9 cellular contexts compared by ENCODE assay signal in the genomic region with DNA sequence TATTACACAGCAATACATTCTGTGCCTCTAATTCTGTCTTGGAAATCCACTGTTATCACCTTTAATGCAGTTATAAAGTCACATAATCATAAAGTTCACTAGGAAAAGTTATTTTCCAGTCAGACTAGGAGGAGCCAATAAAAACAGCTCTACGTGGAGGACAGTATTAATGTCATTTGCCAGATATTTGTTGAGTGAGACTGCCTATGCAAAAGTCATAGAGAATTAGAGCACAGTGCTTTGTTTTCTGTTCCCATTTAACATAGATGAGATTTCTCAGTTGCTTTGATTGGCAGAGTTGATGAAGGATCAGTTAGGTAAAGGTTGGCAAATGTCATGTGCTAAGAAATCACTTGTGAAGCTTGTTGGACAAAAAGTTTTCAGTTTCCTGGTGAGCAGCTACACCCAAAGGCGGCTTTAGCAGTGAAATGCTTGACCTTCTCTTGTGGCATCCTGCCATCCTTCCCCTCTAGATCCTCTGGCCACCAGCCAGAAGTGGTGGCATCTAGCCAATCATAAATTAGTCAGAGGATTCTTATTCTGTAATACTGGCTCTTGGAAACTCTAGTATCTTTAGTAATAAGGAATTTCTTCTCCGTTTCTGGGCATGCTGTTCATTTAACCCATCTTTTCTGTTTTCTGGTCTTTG. TPM values are rescaled to one million over a fixed set of nuclear protein-coding genes. Genes with fewer than 3 reads are reported as not detected.
A peak's percentile ranks its signal among the peaks of the same experiment; 100 is the strongest.
DNase-seq lines count a peak whose midpoint lies in the region; ATAC-seq, FAIRE-seq and TF ChIP-seq lines count a peak whose summit lies in the region.
"Had no signal": no experiment of that assay in that cellular context is flagged by ENCODE, and none has a peak within 500 bp of the region (broad histone marks: within the 10 kb centered on the region; RNA-seq: fewer than 3 reads in every experiment).

No MANE protein-coding gene starts in this region.

- H3K4me3 ChIP-seq in BJ (ENCODE audit: low read depth, low read length), result no peak overlapping the region

- CTCF ChIA-PET in BJ (lab: Yijun Ruan, JAX), result interaction anchor here (1.2 kb wide), 1 partner anchor 9 kb away, joined by 3 read pairs; no protein-coding TSS in a partner anchor

- peaks cover 27% of the 10 kb centered on the region for H3K36me3 Mint-ChIP-seq in activated naive CD8-positive, alpha-beta T cell treated with anti-CD3 and anti-CD28 coated beads, Interleukin-2, amount 50 U/mL, for 24 hours (ENCODE audit: low read depth)

- TF ChIP-seq CTCF in BJ (IDR thresholded peaks at IDR 0.05; ENCODE audit: insufficient read depth, low read depth, low read length), result no peak

- no peak for ATAC-seq in GM21423 (IDR thresholded peaks at IDR 0.05; ENCODE audit: unreplicated experiment)
- no peak for ATAC-seq in activated naive CD8-positive, alpha-beta T cell treated with anti-CD3 and anti-CD28 coated beads, Interleukin-2, amount 50 U/mL, for 24 hours
- ATAC-seq in HG03139 (IDR thresholded peaks at IDR 0.05; ENCODE audit: unreplicated experiment), result no peak

- H3K27me3 ChIP-seq in BJ (ENCODE audit: control insufficient read depth, insufficient read depth, low read length), result no peaks in the 10 kb centered on the region

- H3K4me3 Mint-ChIP-seq in activated naive CD8-positive, alpha-beta T cell treated with anti-CD3 and anti-CD28 coated beads, Interleukin-2, amount 50 U/mL, for 24 hours, result no peak overlapping the region
- H3K4me3 Mint-ChIP-seq: activated T-cell treated with anti-CD3 and anti-CD28 coated beads, Interleukin-2, amount 50 U/mL, for 24 hours had no signal

- H3K36me3 ChIP-seq in BJ (ENCODE audit: control insufficient read depth, insufficient read depth, low read length), result no peaks in the 10 kb centered on the region

- no peaks in the 10 kb centered on the region for H3K27me3 Mint-ChIP-seq in activated naive CD8-positive, alpha-beta T cell treated with anti-CD3 and anti-CD28 coated beads, Interleukin-2, amount 50 U/mL, for 24 hours
- H3K27me3 Mint-ChIP-seq: activated T-cell treated with anti-CD3 and anti-CD28 coated beads, Interleukin-2, amount 50 U/mL, for 24 hours had no signal

- no peak overlapping the region for H3K27ac Mint-ChIP-seq in activated naive CD8-positive, alpha-beta T cell treated with anti-CD3 and anti-CD28 coated beads, Interleukin-2, amount 50 U/mL, for 24 hours
- H3K27ac Mint-ChIP-seq: activated T-cell treated with anti-CD3 and anti-CD28 coated beads, Interleukin-2, amount 50 U/mL, for 24 hours had no signal

- peak; percentile 46 for DNase-seq in BJ (ENCODE audit: low read depth)
- DNase-seq in NCI-H446 treated with DMSO at 0.1 percent for 48 hours (lab: John Stamatoyannopoulos, UW), result peak; percentile 48
- DNase-seq in epidermal melanocyte (ENCODE audit: insufficient read length, low spot score), result peak; percentile 49
- peak; percentile 3 for DNase-seq in occipital lobe (lab: John Stamatoyannopoulos, UW)
- DNase-seq in GM19239 (ENCODE audit: insufficient read length, low spot score), result no peak
- DNase-seq in activated naive CD8-positive, alpha-beta T cell treated with anti-CD3 and anti-CD28 coated beads, Interleukin-2, amount 50 U/mL, for 24 hours, result no peak
- DNase-seq: activated T-cell treated with anti-CD3 and anti-CD28 coated beads, Interleukin-2, amount 50 U/mL, for 24 hours had no signal

- no peaks in the 10 kb centered on the region for H3K4me1 Mint-ChIP-seq in activated naive CD8-positive, alpha-beta T cell treated with anti-CD3 and anti-CD28 coated beads, Interleukin-2, amount 50 U/mL, for 24 hours

- POLR2A ChIA-PET in BJ (lab: Charles Lee), result interaction anchor here (0.6 kb wide), 1 partner anchor 749 kb away, joined by 4 read pairs; no protein-coding TSS in a partner anchor

- FAIRE-seq in GM19239 (lab: Jason Lieb, UNC), result no peak

- peaks cover 5% of the 10 kb centered on the region for H3K9me3 Mint-ChIP-seq in activated naive CD8-positive, alpha-beta T cell treated with anti-CD3 and anti-CD28 coated beads, Interleukin-2, amount 50 U/mL, for 24 hours
- H3K9me3 Mint-ChIP-seq: activated T-cell treated with anti-CD3 and anti-CD28 coated beads, Interleukin-2, amount 50 U/mL, for 24 hours had no signal

RNA-seq across cellular contexts. Expression of a gene that starts 37.0 kb away (rescaled TPM):
- polyA plus RNA-seq in BJ (2011; rRNA removed), result 8.0 and 14.0 TPM in 2 replicates
- 5.3 and 6.1 TPM in 2 replicates for polyA minus RNA-seq in BJ (2011; rRNA and poly(A)+ RNA removed)
- total RNA-seq in occipital lobe, result 19.8 TPM

Comparison
In these comparisons a context has a peak if more than half of its experiments do, and no peak if none do; other contexts are left out.
1. DNase-seq: peak in BJ (single experiment), NCI-H446 treated with DMSO at 0.1 percent for 48 hours (single experiment), epidermal melanocyte (single experiment) and occipital lobe (single experiment); none in GM19239 (single experiment) and activated naive CD8-positive, alpha-beta T cell treated with anti-CD3 and anti-CD28 coated beads, Interleukin-2, amount 50 U/mL, for 24 hours (single experiment).